In the genomic region with DNA sequence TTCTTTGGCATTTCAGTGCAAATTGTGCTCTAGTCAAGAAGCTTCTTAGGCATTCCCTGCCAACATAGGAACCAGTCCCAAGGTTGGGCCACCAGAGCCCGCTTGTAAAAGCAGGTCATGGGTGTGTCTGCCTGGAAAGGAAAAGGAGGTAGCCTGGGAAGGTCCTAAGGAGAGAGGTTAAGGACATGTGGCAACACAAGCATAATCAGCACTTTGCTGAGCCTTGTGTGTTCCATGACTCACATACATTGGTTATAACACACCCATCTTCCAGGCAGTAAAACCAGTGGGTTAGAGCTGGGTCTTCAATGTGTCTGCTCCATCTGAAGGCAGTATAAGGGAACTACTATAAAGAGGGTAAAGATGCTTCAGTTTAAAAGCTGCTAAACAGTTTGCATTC, we compare ENCODE assay signal across 22 cellular contexts.
A peak's percentile ranks its signal among the peaks of the same experiment; 100 is the strongest.
DNase-seq lines count a peak whose midpoint lies in the region; ATAC-seq, FAIRE-seq and TF ChIP-seq lines count a peak whose summit lies in the region.
"Had no signal": no experiment of that assay in that cellular context is flagged by ENCODE, and none has a peak within 500 bp of the region (broad histone marks: within the 10 kb centered on the region; RNA-seq: fewer than 3 reads in every experiment).

No MANE protein-coding gene starts in this region.

- no peak overlapping the region for H3K4me2 ChIP-seq in mesenchymal stem cell (ENCODE audit: low read length, poor library complexity, severe bottlenecking)
- H3K4me2 ChIP-seq: BLaER1, smooth muscle cell had no signal

- no peaks in the 10 kb centered on the region for H3K79me1 ChIP-seq in mesenchymal stem cell (replicated peaks; ENCODE audit: low read length, poor library complexity, severe bottlenecking)

- intact Hi-C loops in Right ventricle myocardium superior (cut with DNase I) (no loop called here), colonic mucosa (cut with DNase I) (no loop called here)

- no peak overlapping the region for H4K8ac ChIP-seq in mesenchymal stem cell (ENCODE audit: low read length)

- WGBS in mesenchymal stem cell = 100% methylated on average over 1 of the region's 1 CpG

- H4K91ac ChIP-seq in mesenchymal stem cell (ENCODE audit: low read length) = no peak overlapping the region

- H3K4ac ChIP-seq in mesenchymal stem cell (ENCODE audit: low read depth in 1 of 2, low read length in 2 of 2) = no peak overlapping the region

- TF ChIP-seq CTCF in right atrium auricular region (IDR thresholded peaks at IDR 0.05) (no peak), colonic mucosa (IDR thresholded peaks at IDR 0.05) (no peak)

- no peak overlapping the region for H2AK5ac ChIP-seq in mesenchymal stem cell (ENCODE audit: low read length, severe bottlenecking)

- no peak overlapping the region for H3K14ac ChIP-seq in mesenchymal stem cell (ENCODE audit: low read length in 2 of 2)

- no peak overlapping the region for H3K27ac ChIP-seq in right atrium auricular region
- peak overlapping the region; percentile 64 for H3K27ac ChIP-seq in colonic mucosa
- H3K27ac ChIP-seq in mesenchymal stem cell (ENCODE audit: low read length, poor library complexity, severe bottlenecking) = no peak overlapping the region
- H3K27ac ChIP-seq: BLaER1, lower lobe of right lung, parathyroid adenoma, thoracic aorta had no signal

- no peak overlapping the region for H3K9ac ChIP-seq in colonic mucosa (ENCODE audit: low read depth in 2 of 2, low read length in 2 of 2)
- no peak overlapping the region for H3K9ac ChIP-seq in mesenchymal stem cell (ENCODE audit: low read length)
- H3K9ac ChIP-seq: BLaER1, parathyroid adenoma had no signal

- H3K4me1 ChIP-seq in right atrium auricular region (no peaks in the 10 kb centered on the region), colonic mucosa (peaks cover 6% of the 10 kb centered on the region), mesenchymal stem cell (ENCODE audit: control insufficient read depth, insufficient read depth, low read depth, low read length) (no peaks in the 10 kb centered on the region)
- H3K4me1 ChIP-seq: BLaER1, HAP-1, lower lobe of right lung, parathyroid adenoma had no signal

- H2BK120ac ChIP-seq in mesenchymal stem cell (ENCODE audit: low read depth, low read length) = no peak overlapping the region

- DNase-seq in Right ventricle myocardium superior = no peak
- no peak for DNase-seq in right atrium auricular region (ENCODE audit: low spot score)
- DNase-seq in colonic mucosa = peak; percentile 89
- peak; percentile 11 for DNase-seq in mesenchymal stem cell
- DNase-seq in urothelium cell line (ENCODE audit: low spot score) = peak; percentile 4
- DNase-seq in putamen (ENCODE audit: low spot score) = no peak
- no peak for DNase-seq in cortex of kidney (lab: John Stamatoyannopoulos, UW)
- DNase-seq: aorta; GDM1; lower lobe of right lung; naive B cell; NCI-H1436; SHP77; stimulated activated CD4-positive, alpha-beta T cell treated with anti-CD3 and anti-CD28 coated beads, Interleukin-4, amount 100 ng/mL, for 4 hours had no signal

- H3K9me3 ChIP-seq in right atrium auricular region = no peaks in the 10 kb centered on the region
- no peaks in the 10 kb centered on the region for H3K9me3 ChIP-seq in colonic mucosa
- no peaks in the 10 kb centered on the region for H3K9me3 ChIP-seq in mesenchymal stem cell (ENCODE audit: control insufficient read depth, low read length)
- H3K9me3 ChIP-seq: BLaER1, HAP-1, lower lobe of right lung, thoracic aorta had no signal

- peak; percentile 33 for ATAC-seq in Right ventricle myocardium superior (ENCODE audit: poor library complexity)
- ATAC-seq in HG03378 (IDR thresholded peaks at IDR 0.05; ENCODE audit: unreplicated experiment) = no peak
- ATAC-seq: GM12878 had no signal

- H3K36me3 ChIP-seq in right atrium auricular region = no peaks in the 10 kb centered on the region
- H3K36me3 ChIP-seq in colonic mucosa = no peaks in the 10 kb centered on the region
- no peaks in the 10 kb centered on the region for H3K36me3 ChIP-seq in mesenchymal stem cell (ENCODE audit: control insufficient read depth in 1 of 2, insufficient read depth in 2 of 2, low read depth in 1 of 2, low read length in 2 of 2)
- H3K36me3 ChIP-seq: BLaER1, HAP-1, lower lobe of right lung, thoracic aorta had no signal

- H3K27me3 ChIP-seq in right atrium auricular region (no peaks in the 10 kb centered on the region), colonic mucosa (no peaks in the 10 kb centered on the region), mesenchymal stem cell (ENCODE audit: control insufficient read depth in 1 of 2, insufficient read depth in 1 of 2, low read length in 2 of 2) (no peaks in the 10 kb centered on the region)
- H3K27me3 ChIP-seq: BLaER1 had no signal

- FAIRE-seq in urothelium cell line (lab: Jason Lieb, UNC) = no peak
- FAIRE-seq: endometrium, GM12878 had no signal

- no peak overlapping the region for H2AFZ ChIP-seq in mesenchymal stem cell (ENCODE audit: low read depth, low read length)
- H2AFZ ChIP-seq: parathyroid adenoma had no signal

- H2BK15ac ChIP-seq in mesenchymal stem cell (ENCODE audit: low read depth, poor library complexity, severe bottlenecking) = no peak overlapping the region

- no peak overlapping the region for H3K18ac ChIP-seq in mesenchymal stem cell (ENCODE audit: low read depth in 1 of 2, low read length in 2 of 2)

- H2BK12ac ChIP-seq in mesenchymal stem cell (ENCODE audit: low read length in 2 of 2) = no peak overlapping the region

- H2BK5ac ChIP-seq in mesenchymal stem cell (ENCODE audit: low read depth, low read length, poor library complexity, severe bottlenecking) = no peak overlapping the region

- no peak overlapping the region for H3K23ac ChIP-seq in mesenchymal stem cell (ENCODE audit: low read length in 2 of 2)

- H3K4me3 ChIP-seq in right atrium auricular region (no peak overlapping the region), colonic mucosa (no peak overlapping the region), mesenchymal stem cell (ENCODE audit: insufficient read depth in 1 of 2, low read depth in 1 of 2, low read length in 2 of 2) (no peak overlapping the region)
- H3K4me3 ChIP-seq: BLaER1, GM12878, HAP-1, lower lobe of right lung, smooth muscle cell, thoracic aorta had no signal

Comparison
In these comparisons a context has a peak if more than half of its experiments do, and no peak if none do; other contexts are left out.
1. DNase-seq: peak in colonic mucosa (single experiment), mesenchymal stem cell (single experiment) and urothelium cell line (single experiment); none in Right ventricle myocardium superior (single experiment), right atrium auricular region (single experiment), putamen (single experiment) and cortex of kidney (single experiment).